Comparison of ENCODE assay signal across 1 cellular context in genomic region chr19:3012522-3013260, GRCh38.
TF ChIP-seq lines count a peak whose summit lies in the region.

No MANE protein-coding gene starts in this region.

TF ChIP-seq in K562, 482 proteins besides CTCF, POLR2A, EP300 and RAD21 (continued from another document):
- no peak for TF ChIP-seq ZBTB40 (IDR thresholded peaks at IDR 0.05)
- TF ChIP-seq ZBTB40 (CRISPR knock-in tag; IDR thresholded peaks at IDR 0.05): no peak
- peak; percentile 98 for TF ChIP-seq RFX1 (IDR thresholded peaks at IDR 0.05)
- TF ChIP-seq CHD2 (IDR thresholded peaks at IDR 0.05; ENCODE audit: low read depth, low read length): no peak
- no peak for TF ChIP-seq PBX2 (CRISPR knock-in tag; IDR thresholded peaks at IDR 0.05; ENCODE audit: low read depth)
- TF ChIP-seq PBX2 (tag; conservative IDR thresholded peaks at IDR 0.05; ENCODE audit: low read depth): no peak
- peak; percentile 100 for TF ChIP-seq MIER1 (IDR thresholded peaks at IDR 0.05; ENCODE audit: low read depth)
- no peak for TF ChIP-seq HSF4 (CRISPR knock-in tag; IDR thresholded peaks at IDR 0.05; ENCODE audit: borderline replicate concordance)
- TF ChIP-seq ZSCAN29 (IDR thresholded peaks at IDR 0.05): peak; percentile 82
- TF ChIP-seq ZBTB1 (CRISPR knock-in tag; IDR thresholded peaks at IDR 0.05; ENCODE audit: borderline replicate concordance, low read depth): no peak
- TF ChIP-seq PTBP1 (IDR thresholded peaks at IDR 0.05; ENCODE audit: low read depth, low read length): peak; percentile 100
- peak; percentile 93 for TF ChIP-seq SMARCA5 (IDR thresholded peaks at IDR 0.05)
- no peak for TF ChIP-seq MCM7 (IDR thresholded peaks at IDR 0.05)
- TF ChIP-seq ZNF41 (CRISPR knock-in tag; conservative IDR thresholded peaks at IDR 0.05): no peak
